ENCODE assay signal across 20 cellular contexts in the genomic region with DNA sequence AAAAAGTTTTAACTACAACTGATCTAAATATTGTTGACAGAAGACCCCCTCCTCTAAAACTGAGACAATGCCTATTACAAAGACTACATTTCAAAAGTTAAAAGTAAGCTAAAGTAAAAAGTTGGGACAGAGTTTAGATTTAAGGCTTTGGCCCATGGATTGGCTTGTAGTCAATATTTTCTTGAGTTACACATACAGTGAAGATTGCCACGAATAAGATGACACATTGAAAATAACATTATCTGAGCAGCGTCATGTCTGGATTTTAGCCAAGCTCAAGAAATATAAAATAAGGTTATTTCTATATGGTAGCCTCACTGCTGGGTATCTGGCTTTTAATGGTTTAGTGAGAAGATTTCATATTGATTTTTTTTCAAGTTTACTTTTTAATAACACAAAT.
"Had no signal": no experiment of that assay in that cellular context is flagged by ENCODE, and none has a peak within 500 bp of the region (broad histone marks: within the 10 kb centered on the region; RNA-seq: fewer than 3 reads in every experiment).

No MANE protein-coding gene starts in this region.

- DNase-seq: cortex of kidney; dorsolateral prefrontal cortex; effector CD8-positive, alpha-beta T cell; heart left ventricle; hippocampal formation; kidney glomerular epithelial cell; mammary epithelial cell; mucosa of descending colon; naive thymus-derived CD8-positive, alpha-beta T cell; psoas muscle; sigmoid colon; stimulated activated CD4-positive, alpha-beta T cell treated with anti-CD3 and anti-CD28 coated beads, Interleukin-2, amount 100 ng/mL, for 24 hours; stimulated activated CD4-positive, alpha-beta T cell treated with anti-CD3 and anti-CD28 coated beads, Interleukin-4, amount 100 ng/mL, for 4 hours; stimulated activated naive B cell treated with anti-CD40 and anti-IgM and Interleukin-4, amounts not matched to agents 10 μg/mL and 1 μg/mL and 100 μg/mL, for 72 hours; stimulated activated naive CD8-positive, alpha-beta T cell treated with anti-CD3 and anti-CD28 coated beads, Interleukin-15, amount 100 ng/mL, for 72 hours; testis; upper lobe of right lung had no signal

- H3K36me3 ChIP-seq: heart left ventricle, sigmoid colon, tibial nerve, upper lobe of right lung, vagina had no signal

- H3K9me3 ChIP-seq: psoas muscle, testis, upper lobe of right lung, vagina had no signal

- H3K27ac ChIP-seq: dorsolateral prefrontal cortex, heart left ventricle, psoas muscle, sigmoid colon, skin epidermis, testis, tibial nerve, upper lobe of right lung, vagina had no signal

- H3K4me1 ChIP-seq: psoas muscle, sigmoid colon, upper lobe of right lung had no signal

- H3K4me3 ChIP-seq: dorsolateral prefrontal cortex, heart left ventricle, mucosa of descending colon, psoas muscle, sigmoid colon, skin epidermis, testis, tibial nerve, upper lobe of right lung, vagina had no signal

- H3K27me3 ChIP-seq: dorsolateral prefrontal cortex, heart left ventricle, sigmoid colon, testis, tibial nerve, upper lobe of right lung, vagina had no signal
